9 cellular contexts compared by ENCODE assay signal in genomic region chr5:176365663-176366574, GRCh38. TPM values are rescaled to one million over a fixed set of nuclear protein-coding genes. Genes with fewer than 3 reads are reported as not detected.
DNase-seq lines count a peak whose midpoint lies in the region; ATAC-seq and TF ChIP-seq lines count a peak whose summit lies in the region.
"Had no signal": no experiment of that assay in that cellular context is flagged by ENCODE, and none has a peak within 500 bp of the region (broad histone marks: within the 10 kb centered on the region; RNA-seq: fewer than 3 reads in every experiment).

No MANE protein-coding gene starts in this region.

- peak; percentile 83 for DNase-seq in D341Med (ENCODE audit: low spot score)
- no peak for DNase-seq in HFF-Myc (ENCODE audit: extremely low read depth, low read depth)
- peak in 3 of 5 experiments; percentile 9 to 19 (median 17) for DNase-seq in T-helper 2 cell
- DNase-seq in ecto neural progenitor cell (ENCODE audit: low spot score) = peak; percentile 78
- DNase-seq in lung (ENCODE audit: low spot score) = no peak
- DNase-seq in stimulated activated naive CD4-positive, alpha-beta T cell treated with Interleukin-2 at 50 U/mL for 16 hours (lab: John Stamatoyannopoulos, UW) = peak; percentile 32

- peak overlapping the region; percentile 69 for H3K4me3 ChIP-seq in HFF-Myc (replicated peaks; ENCODE audit: low read depth, low read length)
- peak overlapping the region; percentile 89 for H3K4me3 ChIP-seq in lung
- H3K4me3 ChIP-seq: K562 had no signal

- no peaks in the 10 kb centered on the region for H3K9me3 ChIP-seq in lung (ENCODE audit: control insufficient read depth in 2 of 2, insufficient read depth in 1 of 2, low read length in 1 of 2)

- peaks cover 0 to 4% of the 10 kb centered on the region in 2 donors for H3K36me3 ChIP-seq in lung (ENCODE audit: control insufficient read depth in 2 of 2, insufficient read depth in 2 of 2, low read length in 2 of 2)

- H3K27me3 ChIP-seq in lung (ENCODE audit: control insufficient read depth, insufficient read depth) = no peaks in the 10 kb centered on the region

- TF ChIP-seq CTCF in HFF-Myc (IDR thresholded peaks at IDR 0.05; ENCODE audit: low read depth, low read length, missing control alignments) (no peak), lung (IDR thresholded peaks at IDR 0.05; ENCODE audit: control extremely low read depth, extremely low read depth) (no peak)

- WGBS in lung, 2 donors = 18 to 29% methylated on average over 63 to 95 of the region's 95 CpGs

- peaks cover 0 to 9% of the 10 kb centered on the region in 2 donors for H3K4me1 ChIP-seq in lung (ENCODE audit: control insufficient read depth in 2 of 2, insufficient read depth in 2 of 2, low read length in 2 of 2)

- ATAC-seq in lung (ENCODE audit: insufficient read depth, low FRiP score) (peak; percentile 8), HG03097 (IDR thresholded peaks at IDR 0.05; ENCODE audit: low FRiP score, unreplicated experiment) (no peak), GM21825 (IDR thresholded peaks at IDR 0.05; ENCODE audit: unreplicated experiment) (no peak)
- ATAC-seq: K562 had no signal

- peak overlapping the region; percentile 38 to 46 for H3K27ac ChIP-seq in lung (ENCODE audit: low read depth in 1 of 2, low read length in 1 of 2)

RNA-seq across cellular contexts. Expression of gene ARL10, which starts 0.6 kb away (rescaled TPM):
- 10 to 100 TPM in 1 of 2 donors, 1 to 10 TPM in 1; 6.1 to 13.4 TPM for total RNA-seq in lung
- polyA plus RNA-seq in lung = 1 to 10 TPM; 1.5 to 2.6 TPM

RNA-seq across cellular contexts. Expression of gene KIAA1191, which starts 4.4 kb away (rescaled TPM):
- 10 to 100 TPM; 76.7 to 78.1 TPM for total RNA-seq in lung
- polyA plus RNA-seq in lung = 10 to 100 TPM; 41.0 to 47.0 TPM

RNA-seq across cellular contexts. Expression of gene NOP16, which starts 22.5 kb away (rescaled TPM):
- total RNA-seq in lung = 10 to 100 TPM in 1 of 2 donors, 1 to 10 TPM in 1; 5.0 to 28.5 TPM
- polyA plus RNA-seq in lung = 10 to 100 TPM; 44.4 to 52.1 TPM

RNA-seq across cellular contexts. Expression of gene HIGD2A, which starts 22.6 kb away (rescaled TPM):
- total RNA-seq in lung = 100 to 1,000 TPM in 1 of 2 donors, 10 to 100 TPM in 1; 71.2 to 101 TPM
- polyA plus RNA-seq in lung = 100 to 1,000 TPM; 115 to 190 TPM

RNA-seq across cellular contexts. Expression of gene CLTB, which starts 50.4 kb away (rescaled TPM):
- total RNA-seq in lung = 100 to 1,000 TPM in 1 of 2 donors, 10 to 100 TPM in 1; 33.2 to 123 TPM
- 100 to 1,000 TPM; 101 to 193 TPM for polyA plus RNA-seq in lung

Comparison
In these comparisons a context has a peak if more than half of its experiments do, and no peak if none do; other contexts are left out.
1. DNase-seq: peak in D341Med (single experiment), T-helper 2 cell (3 of 5), ecto neural progenitor cell (single experiment) and stimulated activated naive CD4-positive, alpha-beta T cell treated with Interleukin-2 at 50 U/mL for 16 hours (single experiment); none in HFF-Myc (single experiment) and lung (single experiment).